In genomic region chr17:49436174-49436573, GRCh38 we compare ENCODE assay signal across 19 cellular contexts. TPM values are rescaled to one million over a fixed set of nuclear protein-coding genes. Genes with fewer than 3 reads are reported as not detected.
"Had no signal": no experiment of that assay in that cellular context is flagged by ENCODE, and none has a peak within 500 bp of the region (broad histone marks: within the 10 kb centered on the region; RNA-seq: fewer than 3 reads in every experiment).

No MANE protein-coding gene starts in this region.

- H3K36me3 Mint-ChIP-seq: naive B cell had no signal

- ATAC-seq: left colon, left ventricle myocardium superior had no signal

- H3K4me2 ChIP-seq: hepatocyte had no signal

- H3K27me3 ChIP-seq: ovary, right atrium auricular region had no signal

- H3K4me1 ChIP-seq: colonic mucosa, right atrium auricular region, transverse colon had no signal

- H3K79me2 ChIP-seq: hepatocyte had no signal

- H2AFZ ChIP-seq: hepatocyte had no signal

- H3K27ac Mint-ChIP-seq: naive B cell, nephron progenitor cell had no signal

- H3K27ac ChIP-seq: colonic mucosa, hepatocyte, ovary, right atrium auricular region, stomach, thoracic aorta, transverse colon had no signal

- DNase-seq: colonic mucosa; effector CD4-positive, alpha-beta T cell; foreskin melanocyte; left colon; left ventricle myocardium superior; mesendoderm; naive B cell; nephron progenitor cell; ovary; small intestine; stimulated activated CD4-positive, alpha-beta T cell treated with anti-CD3 and anti-CD28 coated beads, Interleukin-12 subunit alpha, Interleukin-12 subunit beta, amount 100 ng/mL, for 4 hours; stimulated activated naive CD4-positive, alpha-beta T cell; stomach; substantia nigra; transverse colon had no signal

- H3K36me3 ChIP-seq: colonic mucosa, ovary, right atrium auricular region, stomach, thoracic aorta, transverse colon had no signal

- H3K4me3 ChIP-seq: colonic mucosa, hepatocyte, ovary, right atrium auricular region, stomach, thoracic aorta, transverse colon had no signal

- H3K4me3 Mint-ChIP-seq: naive B cell, nephron progenitor cell had no signal

- H3K9me3 Mint-ChIP-seq: naive B cell had no signal

- H3K9me3 ChIP-seq: colonic mucosa, ovary, right atrium auricular region, stomach, thoracic aorta, transverse colon had no signal

- FAIRE-seq: small intestine had no signal

RNA-seq across cellular contexts. Expression of gene NGFR, which starts 58.9 kb away (rescaled TPM):
- total RNA-seq: dermis microvascular lymphatic vessel endothelial cell had no signal
